ENCODE assay signal across 8 cellular contexts in the genomic region with DNA sequence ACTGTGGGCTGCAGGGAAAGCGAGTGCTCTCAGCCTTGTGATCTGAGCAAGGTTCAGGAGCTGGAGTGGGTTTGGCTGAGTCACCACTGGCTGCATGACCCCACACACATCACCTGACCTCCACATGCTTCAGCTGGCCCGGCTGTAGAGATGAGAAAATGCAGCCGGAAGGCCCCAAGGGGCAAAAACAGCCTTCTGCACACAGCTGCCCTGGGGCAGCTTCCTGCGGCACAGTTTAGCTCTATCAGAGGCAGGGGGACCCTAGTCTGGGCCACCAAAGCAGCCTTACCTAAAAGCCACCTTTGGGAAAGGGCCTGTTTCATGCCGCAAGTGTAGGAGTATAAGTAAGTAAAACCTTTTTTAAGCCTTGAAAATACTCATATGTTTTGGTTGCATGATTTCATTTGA.
DNase-seq lines count a peak whose midpoint lies in the region; ATAC-seq and TF ChIP-seq lines count a peak whose summit lies in the region.

No MANE protein-coding gene starts in this region.

- intact Hi-C loops in colonic mucosa (cut with DNase I) (no loop called here), natural killer cell (cut with micrococcal nuclease) (no loop called here)

- H3K4me3 ChIP-seq in colonic mucosa (no peak overlapping the region), neuronal stem cell (ENCODE audit: low read length in 2 of 2) (no peak overlapping the region)

- no peak overlapping the region for H3K27ac ChIP-seq in colonic mucosa
- no peak overlapping the region for H3K27ac ChIP-seq in neuronal stem cell (replicated peaks; ENCODE audit: low read length)

- no peak overlapping the region for H2BK5ac ChIP-seq in neuronal stem cell (ENCODE audit: low read length)

- no peaks in the 10 kb centered on the region for H3K9me3 ChIP-seq in colonic mucosa
- peaks cover 0 to 6% of the 10 kb centered on the region in 2 donors for H3K9me3 ChIP-seq in neuronal stem cell (replicated peaks in 1 of 2; ENCODE audit: control insufficient read depth in 2 of 2, insufficient read depth in 1 of 2, low read depth in 1 of 2, low read length in 2 of 2)

- peaks cover 18% of the 10 kb centered on the region for H3K36me3 Mint-ChIP-seq in natural killer cell

- H4K91ac ChIP-seq in neuronal stem cell (ENCODE audit: low read depth, low read length, poor library complexity): no peak overlapping the region

- no peak overlapping the region for H3K4me3 Mint-ChIP-seq in natural killer cell

- H2AK5ac ChIP-seq in neuronal stem cell (ENCODE audit: low read depth, low read length): no peak overlapping the region

- H3K79me1 ChIP-seq in neuronal stem cell (ENCODE audit: low read depth, low read length): no peaks in the 10 kb centered on the region

- H3K18ac ChIP-seq in neuronal stem cell (ENCODE audit: low read length): no peak overlapping the region

- H3K4me1 ChIP-seq in colonic mucosa (no peaks in the 10 kb centered on the region), neuronal stem cell (ENCODE audit: control insufficient read depth in 2 of 2, insufficient read depth in 1 of 2, low read depth in 1 of 2, low read length in 2 of 2) (peaks cover 0 to 6% of the 10 kb centered on the region in 2 donors)

- H2AFZ ChIP-seq in neuronal stem cell (ENCODE audit: low read length): peak overlapping the region; percentile 84

- H3K4ac ChIP-seq in neuronal stem cell (ENCODE audit: low read length): no peak overlapping the region

- TF ChIP-seq CTCF in colonic mucosa (IDR thresholded peaks at IDR 0.05): no peak
- TF ChIP-seq CTCF in natural killer cell (IDR thresholded peaks at IDR 0.05): no peak

- peaks cover 7 to 8% of the 10 kb centered on the region in 2 donors for H3K27me3 Mint-ChIP-seq in natural killer cell (ENCODE audit: low read depth in 2 of 2)

- no peak overlapping the region for H2BK15ac ChIP-seq in neuronal stem cell (ENCODE audit: low read length)

- H4K8ac ChIP-seq in neuronal stem cell (ENCODE audit: low read depth, low read length): no peak overlapping the region

- H3K4me1 Mint-ChIP-seq in natural killer cell: no peaks in the 10 kb centered on the region

- H3K23ac ChIP-seq in neuronal stem cell (ENCODE audit: low read depth, low read length, poor library complexity): no peak overlapping the region

- ATAC-seq in GM21447 (IDR thresholded peaks at IDR 0.05; ENCODE audit: unreplicated experiment) (peak; percentile 96), HG03571 (IDR thresholded peaks at IDR 0.05; ENCODE audit: unreplicated experiment) (peak; percentile 90), natural killer cell (no peak)

- no peak overlapping the region for H3K9ac ChIP-seq in colonic mucosa (ENCODE audit: low read depth in 2 of 2, low read length in 2 of 2)
- H3K9ac ChIP-seq in neuronal stem cell (ENCODE audit: low read depth, low read length, poor library complexity): no peak overlapping the region

- no peak overlapping the region for H3K14ac ChIP-seq in neuronal stem cell (ENCODE audit: low read length)

- WGBS in neuronal stem cell (ENCODE audit: extremely low coverage in 2 of 2, insufficient read length in 2 of 2, insufficient replicate concordance in 1 of 2), 2 donors: no CpG with 5 or more reads among the region's 5 CpGs

- H3K9me3 Mint-ChIP-seq in natural killer cell: peaks cover 6 to 9% of the 10 kb centered on the region in 2 donors

- no peak overlapping the region for H2BK12ac ChIP-seq in neuronal stem cell (ENCODE audit: low read length)

- DNase-seq in ELR (ENCODE audit: low read depth): peak; percentile 92
- peak; percentile 22 for DNase-seq in colonic mucosa
- DNase-seq in neuronal stem cell (ENCODE audit: low spot score): no peak
- no peak for DNase-seq in natural killer cell
- no peak for DNase-seq in activated CD4-positive, alpha-beta T cell treated with anti-CD3 and anti-CD28 coated beads for 4 hours
- DNase-seq in NCI-H1436 (lab: John Stamatoyannopoulos, UW): no peak

- no peak overlapping the region for H2BK120ac ChIP-seq in neuronal stem cell (ENCODE audit: low read depth, low read length)

- H3K4me2 ChIP-seq in neuronal stem cell (ENCODE audit: insufficient read depth, low read length, poor library complexity, severe bottlenecking): no peak overlapping the region

- H3K36me3 ChIP-seq in colonic mucosa (no peaks in the 10 kb centered on the region), neuronal stem cell (replicated peaks in 1 of 2; ENCODE audit: control insufficient read depth in 2 of 2, insufficient read depth in 2 of 2, low read length in 2 of 2) (no peaks in the 10 kb centered on the region)

- H3K27me3 ChIP-seq in colonic mucosa (no peaks in the 10 kb centered on the region), neuronal stem cell (ENCODE audit: control insufficient read depth in 3 of 3, insufficient read depth in 3 of 3, low read depth in 1 of 3, low read length in 3 of 3) (no peaks in the 10 kb centered on the region)

- H3K27ac Mint-ChIP-seq in natural killer cell: no peak overlapping the region

Comparison
In these comparisons a context has a peak if more than half of its experiments do, and no peak if none do; other contexts are left out.
1. DNase-seq: peak in ELR (single experiment) and colonic mucosa (single experiment); none in neuronal stem cell (single experiment), natural killer cell (single experiment), activated CD4-positive, alpha-beta T cell treated with anti-CD3 and anti-CD28 coated beads for 4 hours (0 of 2) and NCI-H1436 (single experiment).
2. ATAC-seq: peak in GM21447 (single experiment) and HG03571 (single experiment); none in natural killer cell (0 of 3).